ENCODE assay signal across 1 cellular context in the genomic region with DNA sequence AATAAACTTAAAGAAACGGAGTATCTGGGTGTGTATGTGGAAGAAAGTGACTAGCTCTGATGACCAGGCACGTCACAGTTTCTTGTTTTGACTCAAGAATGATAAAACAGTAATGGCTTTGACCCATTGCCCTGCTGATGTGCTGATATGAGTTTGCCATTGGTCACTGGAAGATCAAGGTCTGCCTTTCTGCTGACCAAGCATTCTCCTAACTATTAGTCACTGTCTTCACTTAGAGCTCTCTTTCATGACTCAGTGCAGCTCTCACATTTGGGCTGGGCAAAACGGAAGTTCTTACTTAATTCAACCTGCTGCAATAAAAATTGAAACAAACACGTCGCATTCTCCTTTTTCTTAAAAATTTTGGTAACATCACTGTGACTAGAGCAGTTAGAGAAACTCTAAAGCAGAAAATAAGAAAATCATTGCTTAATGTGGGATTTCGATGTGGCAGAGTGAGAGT.
A peak's percentile ranks its signal among the peaks of the same experiment; 100 is the strongest.
TF ChIP-seq lines count a peak whose summit lies in the region.

No MANE protein-coding gene starts in this region.

TF ChIP-seq in K562, 482 proteins besides CTCF, POLR2A, EP300 and RAD21 (continued from another document and continues in another):
- TF ChIP-seq KLF16 (IDR thresholded peaks at IDR 0.05) (no peak), ZNF174 (CRISPR knock-in tag; IDR thresholded peaks at IDR 0.05) (no peak), THRA (IDR thresholded peaks at IDR 0.05) (no peak), SMARCE1 (IDR thresholded peaks at IDR 0.05) (peak; percentile 85), ZNF507 (tag; conservative IDR thresholded peaks at IDR 0.05) (no peak), CTCFL (IDR thresholded peaks at IDR 0.05; ENCODE audit: borderline replicate concordance, insufficient read depth, low read depth, low read length, poor library complexity, severe bottlenecking) (no peak), ZNF316 (IDR thresholded peaks at IDR 0.05) (peak; percentile 100), U2AF2 (optimal IDR thresholded peaks at IDR 0.05; ENCODE audit: low read depth, low read length) (no peak), EGR1 (conservative IDR thresholded peaks at IDR 0.05) (no peak), TBL1XR1 (IDR thresholded peaks at IDR 0.05; ENCODE audit: low read length in 2 of 2) (peak in 1 of 2 experiments; percentile 87; a peak in 2 of 4 replicates), RBM14 (IDR thresholded peaks at IDR 0.05; ENCODE audit: borderline replicate concordance, insufficient read depth, low read depth, low read length) (no peak), BACH1 (tag; IDR thresholded peaks at IDR 0.05) (peak; percentile 96), ZNF717 (CRISPR knock-in tag; IDR thresholded peaks at IDR 0.05) (no peak), FOXK1 (CRISPR knock-in tag; IDR thresholded peaks at IDR 0.05; ENCODE audit: borderline replicate concordance) (no peak), GABPA (tag; conservative IDR thresholded peaks at IDR 0.05; ENCODE audit: low read depth) (peak; percentile 52), ZFX (CRISPR knock-in tag; IDR thresholded peaks at IDR 0.05) (no peak), ARID2 (IDR thresholded peaks at IDR 0.05) (no peak), POU5F1 (IDR thresholded peaks at IDR 0.05; ENCODE audit: borderline replicate concordance, low read depth, low read length, partially characterized antibody) (no peak), TEAD4 (IDR thresholded peaks at IDR 0.05; ENCODE audit: low read length) (peak; percentile 51; the same call in 1 of the 2 replicates), TEAD4 (CRISPR knock-in tag; IDR thresholded peaks at IDR 0.05; ENCODE audit: borderline replicate concordance) (no peak), PPARD (CRISPR knock-in tag; IDR thresholded peaks at IDR 0.05) (no peak), CREB3L1 (IDR thresholded peaks at IDR 0.05; ENCODE audit: borderline replicate concordance, low read depth) (no peak), OTX1 (CRISPR knock-in tag; IDR thresholded peaks at IDR 0.05) (no peak), HMGN3 (IDR thresholded peaks at IDR 0.05; ENCODE audit: borderline replicate concordance, extremely low read depth, insufficient read length, low read depth, low read length) (no peak), ZBTB33 (CRISPR knock-in tag; IDR thresholded peaks at IDR 0.05) (no peak), PREB (CRISPR knock-in tag; IDR thresholded peaks at IDR 0.05) (no peak), ZNF740 (CRISPR knock-in tag; IDR thresholded peaks at IDR 0.05) (no peak), ZNF740 (tag; IDR thresholded peaks at IDR 0.05) (no peak), ZC3H8 (IDR thresholded peaks at IDR 0.05) (no peak), FOXM1 (IDR thresholded peaks at IDR 0.05; ENCODE audit: low read depth) (no peak), FOXM1 (CRISPR knock-in tag; IDR thresholded peaks at IDR 0.05; ENCODE audit: low read depth) (no peak), ATF3 (IDR thresholded peaks at IDR 0.05) (peak; percentile 90), ATF3 (CRISPR knock-in tag; conservative IDR thresholded peaks at IDR 0.05) (0 out of 2 replicates have a peak, but pooled peaks have one; percentile 17), ARHGAP35 (IDR thresholded peaks at IDR 0.05; ENCODE audit: partially characterized antibody) (no peak), ZNF24 (IDR thresholded peaks at IDR 0.05) (no peak), E2F3 (CRISPR knock-in tag; IDR thresholded peaks at IDR 0.05) (no peak), ZBTB8A (IDR thresholded peaks at IDR 0.05; ENCODE audit: partially characterized antibody) (no peak), NCOA1 (IDR thresholded peaks at IDR 0.05; ENCODE audit: low read depth) (0 out of 2 replicates have a peak, but pooled peaks have one; percentile 44), ZNF707 (CRISPR knock-in tag; conservative IDR thresholded peaks at IDR 0.05) (no peak)
- TF ChIP-seq, protein P1, sequence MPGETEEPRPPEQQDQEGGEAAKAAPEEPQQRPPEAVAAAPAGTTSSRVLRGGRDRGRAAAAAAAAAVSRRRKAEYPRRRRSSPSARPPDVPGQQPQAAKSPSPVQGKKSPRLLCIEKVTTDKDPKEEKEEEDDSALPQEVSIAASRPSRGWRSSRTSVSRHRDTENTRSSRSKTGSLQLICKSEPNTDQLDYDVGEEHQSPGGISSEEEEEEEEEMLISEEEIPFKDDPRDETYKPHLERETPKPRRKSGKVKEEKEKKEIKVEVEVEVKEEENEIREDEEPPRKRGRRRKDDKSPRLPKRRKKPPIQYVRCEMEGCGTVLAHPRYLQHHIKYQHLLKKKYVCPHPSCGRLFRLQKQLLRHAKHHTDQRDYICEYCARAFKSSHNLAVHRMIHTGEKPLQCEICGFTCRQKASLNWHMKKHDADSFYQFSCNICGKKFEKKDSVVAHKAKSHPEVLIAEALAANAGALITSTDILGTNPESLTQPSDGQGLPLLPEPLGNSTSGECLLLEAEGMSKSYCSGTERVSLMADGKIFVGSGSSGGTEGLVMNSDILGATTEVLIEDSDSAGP (CRISPR knock-in tag; IDR thresholded peaks at IDR 0.05) = no peak
- TF ChIP-seq, protein P2, sequence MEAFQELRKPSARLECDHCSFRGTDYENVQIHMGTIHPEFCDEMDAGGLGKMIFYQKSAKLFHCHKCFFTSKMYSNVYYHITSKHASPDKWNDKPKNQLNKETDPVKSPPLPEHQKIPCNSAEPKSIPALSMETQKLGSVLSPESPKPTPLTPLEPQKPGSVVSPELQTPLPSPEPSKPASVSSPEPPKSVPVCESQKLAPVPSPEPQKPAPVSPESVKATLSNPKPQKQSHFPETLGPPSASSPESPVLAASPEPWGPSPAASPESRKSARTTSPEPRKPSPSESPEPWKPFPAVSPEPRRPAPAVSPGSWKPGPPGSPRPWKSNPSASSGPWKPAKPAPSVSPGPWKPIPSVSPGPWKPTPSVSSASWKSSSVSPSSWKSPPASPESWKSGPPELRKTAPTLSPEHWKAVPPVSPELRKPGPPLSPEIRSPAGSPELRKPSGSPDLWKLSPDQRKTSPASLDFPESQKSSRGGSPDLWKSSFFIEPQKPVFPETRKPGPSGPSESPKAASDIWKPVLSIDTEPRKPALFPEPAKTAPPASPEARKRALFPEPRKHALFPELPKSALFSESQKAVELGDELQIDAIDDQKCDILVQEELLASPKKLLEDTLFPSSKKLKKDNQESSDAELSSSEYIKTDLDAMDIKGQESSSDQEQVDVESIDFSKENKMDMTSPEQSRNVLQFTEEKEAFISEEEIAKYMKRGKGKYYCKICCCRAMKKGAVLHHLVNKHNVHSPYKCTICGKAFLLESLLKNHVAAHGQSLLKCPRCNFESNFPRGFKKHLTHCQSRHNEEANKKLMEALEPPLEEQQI (IDR thresholded peaks at IDR 0.05) = 0 out of 2 replicates have a peak, but pooled peaks have one; percentile 40
- TF ChIP-seq, protein P3, sequence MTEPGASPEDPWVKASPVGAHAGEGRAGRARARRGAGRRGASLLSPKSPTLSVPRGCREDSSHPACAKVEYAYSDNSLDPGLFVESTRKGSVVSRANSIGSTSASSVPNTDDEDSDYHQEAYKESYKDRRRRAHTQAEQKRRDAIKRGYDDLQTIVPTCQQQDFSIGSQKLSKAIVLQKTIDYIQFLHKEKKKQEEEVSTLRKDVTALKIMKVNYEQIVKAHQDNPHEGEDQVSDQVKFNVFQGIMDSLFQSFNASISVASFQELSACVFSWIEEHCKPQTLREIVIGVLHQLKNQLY (CRISPR knock-in tag; conservative IDR thresholded peaks at IDR 0.05) = no peak
- TF ChIP-seq, protein P4, sequence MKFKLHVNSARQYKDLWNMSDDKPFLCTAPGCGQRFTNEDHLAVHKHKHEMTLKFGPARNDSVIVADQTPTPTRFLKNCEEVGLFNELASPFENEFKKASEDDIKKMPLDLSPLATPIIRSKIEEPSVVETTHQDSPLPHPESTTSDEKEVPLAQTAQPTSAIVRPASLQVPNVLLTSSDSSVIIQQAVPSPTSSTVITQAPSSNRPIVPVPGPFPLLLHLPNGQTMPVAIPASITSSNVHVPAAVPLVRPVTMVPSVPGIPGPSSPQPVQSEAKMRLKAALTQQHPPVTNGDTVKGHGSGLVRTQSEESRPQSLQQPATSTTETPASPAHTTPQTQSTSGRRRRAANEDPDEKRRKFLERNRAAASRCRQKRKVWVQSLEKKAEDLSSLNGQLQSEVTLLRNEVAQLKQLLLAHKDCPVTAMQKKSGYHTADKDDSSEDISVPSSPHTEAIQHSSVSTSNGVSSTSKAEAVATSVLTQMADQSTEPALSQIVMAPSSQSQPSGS (CRISPR knock-in tag; IDR thresholded peaks at IDR 0.05) = no peak
